In the genomic region with DNA sequence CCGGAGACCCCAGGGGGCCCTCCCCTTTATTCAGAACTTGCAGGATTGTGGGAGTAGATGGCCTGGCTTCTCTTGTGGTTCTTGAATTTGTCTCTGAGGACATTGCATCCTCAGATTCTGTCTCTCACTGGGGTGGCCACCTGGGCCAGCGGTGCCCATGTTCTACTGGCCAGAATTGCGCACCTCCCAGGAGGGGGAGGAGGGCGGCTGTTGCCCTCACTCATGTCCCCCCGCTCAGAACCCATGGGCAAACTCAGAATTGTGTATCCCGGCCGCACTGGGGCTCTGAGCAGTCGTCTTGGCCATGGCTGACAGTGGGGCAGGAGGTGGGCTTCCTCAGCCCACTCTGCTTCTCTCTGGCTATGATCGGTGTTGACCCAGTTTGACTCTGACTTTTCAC, we compare ENCODE assay signal across 22 cellular contexts.
DNase-seq lines count a peak whose midpoint lies in the region; ATAC-seq and TF ChIP-seq lines count a peak whose summit lies in the region.
"Had no signal": no experiment of that assay in that cellular context is flagged by ENCODE, and none has a peak within 500 bp of the region (broad histone marks: within the 10 kb centered on the region; RNA-seq: fewer than 3 reads in every experiment).

No MANE protein-coding gene starts in this region.

- CTCF ChIA-PET in Caco-2 (lab: Charles Lee), result no interaction called here

- TF ChIP-seq CTCF in Caco-2 (IDR thresholded peaks at IDR 0.05; ENCODE audit: insufficient read depth in 1 of 2, low read depth in 1 of 2, low read length in 1 of 2, severe bottlenecking in 1 of 2, unreplicated experiment in 1 of 2) (no peak), foreskin fibroblast (IDR thresholded peaks at IDR 0.05; ENCODE audit: low read depth, low read length) (no peak)

- BruUV-seq in Caco-2 (replicated peaks; lab: Mats Ljungman, UMichigan), result no TSS peak

- no peak for ATAC-seq in central memory CD8-positive, alpha-beta T cell (replicated peaks; ENCODE audit: extremely low read depth, poor library complexity, severe bottlenecking)
- ATAC-seq in memory B cell (ENCODE audit: low read depth) (no peak), GM19463 (IDR thresholded peaks at IDR 0.05; ENCODE audit: unreplicated experiment) (no peak), HG03025 (IDR thresholded peaks at IDR 0.05; ENCODE audit: low FRiP score, unreplicated experiment) (no peak)
- no peak for ATAC-seq in stimulated activated memory B cell treated with anti-CD40 and anti-IgM and Interleukin-4, amounts not matched to agents 10 μg/mL and 1 μg/mL and 100 μg/mL, for 72 hours
- ATAC-seq: A549; CD8-positive, alpha-beta T cell; GM23338 had no signal

- H3K36me3 Mint-ChIP-seq in Caco-2 (ENCODE audit: insufficient read depth, unreplicated experiment) (peaks cover 8% of the 10 kb centered on the region), memory B cell (peaks cover 10% of the 10 kb centered on the region)
- peaks cover 5% of the 10 kb centered on the region for H3K36me3 Mint-ChIP-seq in central memory CD8-positive, alpha-beta T cell (ENCODE audit: insufficient read depth)
- H3K36me3 Mint-ChIP-seq in stimulated activated memory B cell treated with anti-CD40 and anti-IgM and Interleukin-4, amounts not matched to agents 10 μg/mL and 1 μg/mL and 100 μg/mL, for 72 hours, result peaks cover 36% of the 10 kb centered on the region

- POLR2A ChIA-PET in Caco-2 (lab: Charles Lee), result no interaction called here

- H3K27me3 ChIP-seq in Caco-2 (replicated peaks; ENCODE audit: control insufficient read depth, insufficient read depth, low read length), result no peaks in the 10 kb centered on the region
- H3K27me3 ChIP-seq: BLaER1 had no signal

- H3K4me3 ChIP-seq in Caco-2 (ENCODE audit: low read depth, low read length) (no peak overlapping the region), foreskin fibroblast (ENCODE audit: low read depth in 1 of 2, low read length in 2 of 2) (no peak overlapping the region)
- H3K4me3 ChIP-seq: A549, BLaER1, GM12878, GM23338, HAP-1 had no signal

- peaks cover 29% of the 10 kb centered on the region for H3K4me1 ChIP-seq in Caco-2
- H3K4me1 ChIP-seq: A549, BLaER1, HAP-1 had no signal

- H3K4me3 Mint-ChIP-seq in Caco-2 (ENCODE audit: unreplicated experiment) (no peak overlapping the region), memory B cell (no peak overlapping the region)
- no peak overlapping the region for H3K4me3 Mint-ChIP-seq in central memory CD8-positive, alpha-beta T cell
- H3K4me3 Mint-ChIP-seq in stimulated activated memory B cell treated with anti-CD40 and anti-IgM and Interleukin-4, amounts not matched to agents 10 μg/mL and 1 μg/mL and 100 μg/mL, for 72 hours, result no peak overlapping the region
- H3K4me3 Mint-ChIP-seq: CD4-positive, CD25-positive, alpha-beta regulatory T cell; CD8-positive, alpha-beta T cell; GM23338; HFFc6 had no signal

- H3K9me3 Mint-ChIP-seq in Caco-2 (ENCODE audit: unreplicated experiment), result no peaks in the 10 kb centered on the region
- H3K9me3 Mint-ChIP-seq in central memory CD8-positive, alpha-beta T cell, result no peaks in the 10 kb centered on the region
- H3K9me3 Mint-ChIP-seq in memory B cell, result no peaks in the 10 kb centered on the region
- H3K9me3 Mint-ChIP-seq in stimulated activated memory B cell treated with anti-CD40 and anti-IgM and Interleukin-4, amounts not matched to agents 10 μg/mL and 1 μg/mL and 100 μg/mL, for 72 hours, result no peaks in the 10 kb centered on the region
- H3K9me3 Mint-ChIP-seq: CD4-positive, CD25-positive, alpha-beta regulatory T cell; CD8-positive, alpha-beta T cell; GM23338 had no signal

- H3K4me1 Mint-ChIP-seq in Caco-2 (ENCODE audit: low read depth, unreplicated experiment) (peaks cover 25% of the 10 kb centered on the region), memory B cell (peaks cover 33% of the 10 kb centered on the region)
- H3K4me1 Mint-ChIP-seq in central memory CD8-positive, alpha-beta T cell, result peaks cover 45% of the 10 kb centered on the region
- peaks cover 61% of the 10 kb centered on the region for H3K4me1 Mint-ChIP-seq in stimulated activated memory B cell treated with anti-CD40 and anti-IgM and Interleukin-4, amounts not matched to agents 10 μg/mL and 1 μg/mL and 100 μg/mL, for 72 hours

- intact Hi-C loops in Caco-2 (cut with micrococcal nuclease; ENCODE audit: unreplicated experiment), result no loop called here

- H3K27me3 Mint-ChIP-seq in Caco-2 (ENCODE audit: insufficient read depth, unreplicated experiment), result no peaks in the 10 kb centered on the region
- no peaks in the 10 kb centered on the region for H3K27me3 Mint-ChIP-seq in central memory CD8-positive, alpha-beta T cell
- no peaks in the 10 kb centered on the region for H3K27me3 Mint-ChIP-seq in memory B cell
- H3K27me3 Mint-ChIP-seq in stimulated activated memory B cell treated with anti-CD40 and anti-IgM and Interleukin-4, amounts not matched to agents 10 μg/mL and 1 μg/mL and 100 μg/mL, for 72 hours, result no peaks in the 10 kb centered on the region
- H3K27me3 Mint-ChIP-seq: CD4-positive, CD25-positive, alpha-beta regulatory T cell had no signal

- DNase-seq in Caco-2, result no peak
- no peak for DNase-seq in central memory CD8-positive, alpha-beta T cell (ENCODE audit: low spot score in 2 of 2)
- DNase-seq in memory B cell (ENCODE audit: low spot score in 2 of 2), result no peak
- DNase-seq in foreskin fibroblast, result no peak
- no peak for DNase-seq in NOMO-1 treated with DMSO at 0.1 percent for 48 hours (lab: John Stamatoyannopoulos, UW; ENCODE audit: unreplicated experiment)
- DNase-seq: 8988T; ACHN; CD4-positive, CD25-positive, alpha-beta regulatory T cell; DMS 273 treated with DMSO at 0.1 percent for 48 hours; DMS79; EL; GDM1; HFFc6 had no signal

- no peaks in the 10 kb centered on the region for H3K9me3 ChIP-seq in Caco-2
- H3K9me3 ChIP-seq: A549, HAP-1 had no signal

- H3K36me3 ChIP-seq in Caco-2 (ENCODE audit: control insufficient read depth, insufficient read depth, low read length), result no peaks in the 10 kb centered on the region; the same call in 1 of the 2 replicates
- H3K36me3 ChIP-seq: HAP-1 had no signal

- H3K27ac Mint-ChIP-seq in Caco-2 (ENCODE audit: unreplicated experiment) (peak overlapping the region; percentile 89), memory B cell (peak overlapping the region; percentile 89)
- peak overlapping the region; percentile 35 for H3K27ac Mint-ChIP-seq in central memory CD8-positive, alpha-beta T cell (ENCODE audit: low read depth)
- H3K27ac Mint-ChIP-seq in stimulated activated memory B cell treated with anti-CD40 and anti-IgM and Interleukin-4, amounts not matched to agents 10 μg/mL and 1 μg/mL and 100 μg/mL, for 72 hours, result peak overlapping the region; percentile 22
- H3K27ac Mint-ChIP-seq: CD8-positive, alpha-beta T cell; HFFc6 had no signal

Comparison
In these comparisons a context has a peak if more than half of its experiments do, and no peak if none do; other contexts are left out.
1. H3K27ac Mint-ChIP-seq: peak in every context shown above with its lines; median percentile 89 in Caco-2; 89 in memory B cell; 35 in central memory CD8-positive, alpha-beta T cell; 22 in stimulated activated memory B cell treated with anti-CD40 and anti-IgM and Interleukin-4, amounts not matched to agents 10 μg/mL and 1 μg/mL and 100 μg/mL, for 72 hours.